ENCODE assay signal across 8 cellular contexts in the genomic region with DNA sequence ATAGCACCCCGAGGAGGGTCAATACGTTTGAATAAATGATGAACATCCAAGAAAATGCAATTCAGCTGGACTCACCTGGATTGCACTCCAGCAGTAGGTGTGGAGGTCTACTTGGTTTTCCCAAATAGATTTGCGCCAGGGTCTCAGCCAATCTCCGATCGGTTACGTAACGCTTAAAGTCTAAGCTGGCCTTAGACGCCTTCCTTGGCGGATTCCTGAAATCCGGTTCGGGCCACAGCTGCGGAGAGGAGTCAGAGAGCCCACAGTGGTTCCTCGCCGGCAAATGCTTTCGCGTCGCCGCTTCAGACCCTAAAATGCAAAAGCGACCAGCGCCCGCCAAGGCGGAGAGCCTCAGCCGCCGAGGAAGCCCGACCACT. TPM values are rescaled to one million over a fixed set of nuclear protein-coding genes. Genes with fewer than 3 reads are reported as not detected.
DNase-seq lines count a peak whose midpoint lies in the region; ATAC-seq lines count a peak whose summit lies in the region.

No MANE protein-coding gene starts in this region.

- 0 to 1% methylated on average over 25 of the region's 25 CpGs for WGBS in ectodermal cell, 2 experiments

- H3K36me3 Mint-ChIP-seq in activated naive CD4-positive, alpha-beta T cell treated with anti-CD3 and anti-CD28 coated beads for 36 hours (ENCODE audit: low read depth) = peaks cover 9% of the 10 kb centered on the region
- H3K36me3 Mint-ChIP-seq in naive thymus-derived CD8-positive, alpha-beta T cell = peaks cover 0 to 20% (median 0%) of the 10 kb centered on the region in 3 donors

- POLR2A ChIA-PET in naive thymus-derived CD8-positive, alpha-beta T cell (lab: Charles Lee) = interaction anchor here (0.6 to 2.6 kb wide), 5 partner anchors 12 to 1731 kb away, joined by 3 to 26 read pairs (median 5); no protein-coding TSS in a partner anchor

- CTCF ChIA-PET in activated naive CD4-positive, alpha-beta T cell treated with anti-CD3 and anti-CD28 coated beads for 36 hours (lab: Charles Lee) = interaction anchor here (0.6 to 1.0 kb wide), 2 partner anchors 19 to 919 kb away, joined by 3 read pairs; no protein-coding TSS in a partner anchor

- H3K27me3 ChIP-seq in ectodermal cell (ENCODE audit: control insufficient read depth, insufficient read depth, low read length, poor library complexity, severe bottlenecking) = no peaks in the 10 kb centered on the region

- no peaks in the 10 kb centered on the region for H3K36me3 ChIP-seq in ectodermal cell (ENCODE audit: control insufficient read depth, insufficient read depth, low read length)

- H3K9me3 Mint-ChIP-seq in activated naive CD4-positive, alpha-beta T cell treated with anti-CD3 and anti-CD28 coated beads for 36 hours = no peaks in the 10 kb centered on the region
- no peaks in the 10 kb centered on the region for H3K9me3 Mint-ChIP-seq in naive thymus-derived CD8-positive, alpha-beta T cell

- intact Hi-C loops in activated naive CD4-positive, alpha-beta T cell treated with anti-CD3 and anti-CD28 coated beads for 36 hours (cut with micrococcal nuclease) = loop anchor here (1.0 to 10.0 kb wide), 16 partner anchors 21 to 1911 kb away; a partner anchor contains a TSS

- H3K4me3 Mint-ChIP-seq in activated naive CD4-positive, alpha-beta T cell treated with anti-CD3 and anti-CD28 coated beads for 36 hours = peak overlapping the region; percentile 96
- peak overlapping the region; percentile 97 to 99 (median 98) for H3K4me3 Mint-ChIP-seq in naive thymus-derived CD8-positive, alpha-beta T cell

- H3K4me1 Mint-ChIP-seq in activated naive CD4-positive, alpha-beta T cell treated with anti-CD3 and anti-CD28 coated beads for 36 hours (ENCODE audit: low read depth) = peaks cover 42% of the 10 kb centered on the region
- H3K4me1 Mint-ChIP-seq in naive thymus-derived CD8-positive, alpha-beta T cell = peaks cover 13 to 59% (median 50%) of the 10 kb centered on the region in 4 donors

- no peaks in the 10 kb centered on the region for H3K9me3 ChIP-seq in ectodermal cell (ENCODE audit: control insufficient read depth, low read length)

- H3K27me3 Mint-ChIP-seq in activated naive CD4-positive, alpha-beta T cell treated with anti-CD3 and anti-CD28 coated beads for 36 hours (ENCODE audit: low read depth) = no peaks in the 10 kb centered on the region
- H3K27me3 Mint-ChIP-seq in naive thymus-derived CD8-positive, alpha-beta T cell = no peaks in the 10 kb centered on the region

- in situ Hi-C loops in KBM-7 (cut with MboI; ENCODE audit: low pct_unique_long_range_greater_than_20kb, low sequenced_read_pairs) = no loop called here

- no peak for ATAC-seq in naive thymus-derived CD8-positive, alpha-beta T cell
- ATAC-seq in GM19324 (IDR thresholded peaks at IDR 0.05; ENCODE audit: low FRiP score, unreplicated experiment) = no peak

- DNase-seq in activated naive CD4-positive, alpha-beta T cell treated with anti-CD3 and anti-CD28 coated beads for 36 hours = no peak
- no peak for DNase-seq in activated naive CD4-positive, alpha-beta T cell treated with anti-CD3 and anti-CD28 coated beads, Interleukin-2, amount 50 U/mL, for 16 hours
- DNase-seq in NCI-H774 (lab: John Stamatoyannopoulos, UW) (peak; percentile 52), hypothalamus (lab: John Stamatoyannopoulos, UW) (no peak), KBM-7 (no peak)
- DNase-seq in naive thymus-derived CD8-positive, alpha-beta T cell = no peak

- H3K4me3 ChIP-seq in ectodermal cell (ENCODE audit: insufficient read depth, low read depth, low read length) = peak overlapping the region; percentile 89

- H3K27ac Mint-ChIP-seq in activated naive CD4-positive, alpha-beta T cell treated with anti-CD3 and anti-CD28 coated beads for 36 hours = peak overlapping the region; percentile 94
- H3K27ac Mint-ChIP-seq in naive thymus-derived CD8-positive, alpha-beta T cell = peak overlapping the region; percentile 93 to 99 (median 98)

- peak overlapping the region; percentile 75 for H3K27ac ChIP-seq in ectodermal cell (ENCODE audit: insufficient read depth, low read depth, low read length, poor library complexity, severe bottlenecking)

- peaks cover 9% of the 10 kb centered on the region for H3K4me1 ChIP-seq in ectodermal cell (ENCODE audit: control insufficient read depth, insufficient read depth, low read length)

RNA-seq across cellular contexts. Expression of a gene that starts 0.3 kb away (rescaled TPM):
- 10 to 100 TPM; 10.8 to 11.1 TPM for total RNA-seq in activated naive CD4-positive, alpha-beta T cell treated with anti-CD3 and anti-CD28 coated beads for 36 hours
- polyA plus RNA-seq in ectodermal cell (2013, experiment 1 of 4) = 17.1 TPM
- 18.2 TPM for polyA plus RNA-seq in ectodermal cell (2013, experiment 2 of 4)
- 15.4 TPM for polyA plus RNA-seq in ectodermal cell (2013, experiment 3 of 4)
- 15.1 TPM for polyA plus RNA-seq in ectodermal cell (2013, experiment 4 of 4)
- total RNA-seq in naive thymus-derived CD8-positive, alpha-beta T cell = 10 to 100 TPM; 12.0 to 12.2 TPM
- 10 to 100 TPM; 17.8 to 20.8 (median 19.3) TPM for polyA plus RNA-seq in naive thymus-derived CD8-positive, alpha-beta T cell

RNA-seq across cellular contexts. Expression of a gene that starts 0.5 kb away (rescaled TPM):
- total RNA-seq in activated naive CD4-positive, alpha-beta T cell treated with anti-CD3 and anti-CD28 coated beads for 36 hours = 10 to 100 TPM; 22.1 to 25.3 TPM
- 15.0 TPM for polyA plus RNA-seq in ectodermal cell (2013, experiment 1 of 4)
- 14.3 TPM for polyA plus RNA-seq in ectodermal cell (2013, experiment 2 of 4)
- 10.8 TPM for polyA plus RNA-seq in ectodermal cell (2013, experiment 3 of 4)
- 12.0 TPM for polyA plus RNA-seq in ectodermal cell (2013, experiment 4 of 4)
- total RNA-seq in naive thymus-derived CD8-positive, alpha-beta T cell = 10 to 100 TPM; 79.8 to 88.6 TPM
- 10 to 100 TPM; 32.0 to 48.3 (median 37.6) TPM for polyA plus RNA-seq in naive thymus-derived CD8-positive, alpha-beta T cell

RNA-seq across cellular contexts. Expression of a gene that starts 58.7 kb away (rescaled TPM):
- 10 to 100 TPM; 21.3 to 21.4 TPM for total RNA-seq in activated naive CD4-positive, alpha-beta T cell treated with anti-CD3 and anti-CD28 coated beads for 36 hours
- polyA plus RNA-seq in ectodermal cell (2013, experiment 1 of 4) = 41.7 TPM
- polyA plus RNA-seq in ectodermal cell (2013, experiment 2 of 4) = 40.7 TPM
- 32.1 TPM for polyA plus RNA-seq in ectodermal cell (2013, experiment 3 of 4)
- polyA plus RNA-seq in ectodermal cell (2013, experiment 4 of 4) = 40.8 TPM
- 10 to 100 TPM; 19.1 to 19.5 TPM for total RNA-seq in naive thymus-derived CD8-positive, alpha-beta T cell
- 10 to 100 TPM; 36.5 to 42.1 (median 36.7) TPM for polyA plus RNA-seq in naive thymus-derived CD8-positive, alpha-beta T cell
